In the genomic region with DNA sequence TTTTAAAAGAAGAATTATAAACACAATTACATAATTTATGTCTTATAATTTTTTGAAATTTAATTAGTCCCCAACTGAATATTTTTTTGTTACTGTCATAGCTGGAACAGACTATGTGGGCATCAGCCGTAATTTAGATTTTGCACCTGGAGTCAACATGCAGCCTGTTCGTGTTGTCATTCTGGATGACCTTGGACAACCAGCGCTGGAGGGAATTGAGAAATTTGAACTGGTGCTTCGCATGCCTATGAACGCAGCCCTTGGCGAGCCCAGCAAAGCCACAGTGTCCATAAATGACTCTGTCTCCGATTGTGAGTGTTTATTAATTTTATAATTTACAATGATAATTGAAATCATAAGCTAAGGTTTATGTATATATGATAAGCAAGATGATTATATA, we compare ENCODE assay signal across 1 cellular context.
TF ChIP-seq lines count a peak whose summit lies in the region.

No MANE protein-coding gene starts in this region.

TF ChIP-seq in HepG2, 621 proteins besides CTCF, POLR2A, EP300 and RAD21 (continued from another document):
- TF ChIP-seq, protein P1, sequence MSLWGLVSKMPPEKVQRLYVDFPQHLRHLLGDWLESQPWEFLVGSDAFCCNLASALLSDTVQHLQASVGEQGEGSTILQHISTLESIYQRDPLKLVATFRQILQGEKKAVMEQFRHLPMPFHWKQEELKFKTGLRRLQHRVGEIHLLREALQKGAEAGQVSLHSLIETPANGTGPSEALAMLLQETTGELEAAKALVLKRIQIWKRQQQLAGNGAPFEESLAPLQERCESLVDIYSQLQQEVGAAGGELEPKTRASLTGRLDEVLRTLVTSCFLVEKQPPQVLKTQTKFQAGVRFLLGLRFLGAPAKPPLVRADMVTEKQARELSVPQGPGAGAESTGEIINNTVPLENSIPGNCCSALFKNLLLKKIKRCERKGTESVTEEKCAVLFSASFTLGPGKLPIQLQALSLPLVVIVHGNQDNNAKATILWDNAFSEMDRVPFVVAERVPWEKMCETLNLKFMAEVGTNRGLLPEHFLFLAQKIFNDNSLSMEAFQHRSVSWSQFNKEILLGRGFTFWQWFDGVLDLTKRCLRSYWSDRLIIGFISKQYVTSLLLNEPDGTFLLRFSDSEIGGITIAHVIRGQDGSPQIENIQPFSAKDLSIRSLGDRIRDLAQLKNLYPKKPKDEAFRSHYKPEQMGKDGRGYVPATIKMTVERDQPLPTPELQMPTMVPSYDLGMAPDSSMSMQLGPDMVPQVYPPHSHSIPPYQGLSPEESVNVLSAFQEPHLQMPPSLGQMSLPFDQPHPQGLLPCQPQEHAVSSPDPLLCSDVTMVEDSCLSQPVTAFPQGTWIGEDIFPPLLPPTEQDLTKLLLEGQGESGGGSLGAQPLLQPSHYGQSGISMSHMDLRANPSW (CRISPR knock-in tag; IDR thresholded peaks at IDR 0.05; ENCODE audit: borderline replicate concordance): no peak
- TF ChIP-seq ZNF850 (CRISPR knock-in tag; conservative IDR thresholded peaks at IDR 0.05): no peak
- no peak for TF ChIP-seq HDAC1 (CRISPR knock-in tag; IDR thresholded peaks at IDR 0.05)
- TF ChIP-seq REXO4 (CRISPR knock-in tag; IDR thresholded peaks at IDR 0.05; ENCODE audit: borderline replicate concordance): no peak
- TF ChIP-seq FOXK1 (CRISPR knock-in tag; IDR thresholded peaks at IDR 0.05; ENCODE audit: borderline replicate concordance, low read depth): no peak
- no peak for TF ChIP-seq ZNF160 (CRISPR knock-in tag; IDR thresholded peaks at IDR 0.05)
- TF ChIP-seq ZNF552 (CRISPR knock-in tag; IDR thresholded peaks at IDR 0.05; ENCODE audit: borderline replicate concordance): no peak
- TF ChIP-seq, protein P2, sequence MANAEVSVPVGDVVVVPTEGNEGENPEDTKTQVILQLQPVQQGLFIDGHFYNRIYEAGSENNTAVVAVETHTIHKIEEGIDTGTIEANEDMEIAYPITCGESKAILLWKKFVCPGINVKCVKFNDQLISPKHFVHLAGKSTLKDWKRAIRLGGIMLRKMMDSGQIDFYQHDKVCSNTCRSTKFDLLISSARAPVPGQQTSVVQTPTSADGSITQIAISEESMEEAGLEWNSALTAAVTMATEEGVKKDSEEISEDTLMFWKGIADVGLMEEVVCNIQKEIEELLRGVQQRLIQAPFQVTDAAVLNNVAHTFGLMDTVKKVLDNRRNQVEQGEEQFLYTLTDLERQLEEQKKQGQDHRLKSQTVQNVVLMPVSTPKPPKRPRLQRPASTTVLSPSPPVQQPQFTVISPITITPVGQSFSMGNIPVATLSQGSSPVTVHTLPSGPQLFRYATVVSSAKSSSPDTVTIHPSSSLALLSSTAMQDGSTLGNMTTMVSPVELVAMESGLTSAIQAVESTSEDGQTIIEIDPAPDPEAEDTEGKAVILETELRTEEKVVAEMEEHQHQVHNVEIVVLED (CRISPR knock-in tag; IDR thresholded peaks at IDR 0.05; ENCODE audit: borderline replicate concordance): no peak
- no peak for TF ChIP-seq GLI4 (CRISPR knock-in tag; IDR thresholded peaks at IDR 0.05; ENCODE audit: borderline replicate concordance)
